1 cellular context compared by ENCODE assay signal in genomic region chr20:17641993-17642392, GRCh38.
TF ChIP-seq lines count a peak whose summit lies in the region.

No MANE protein-coding gene starts in this region.

TF ChIP-seq in HepG2, 621 proteins besides CTCF, POLR2A, EP300 and RAD21:
- TF ChIP-seq ADNP (CRISPR knock-in tag; IDR thresholded peaks at IDR 0.05) (no peak), SRSF1 (optimal IDR thresholded peaks at IDR 0.05; ENCODE audit: low read depth, low read length) (peak; percentile 40), FOXA3 (CRISPR knock-in tag; IDR thresholded peaks at IDR 0.05) (no peak), ZNF761 (CRISPR knock-in tag; conservative IDR thresholded peaks at IDR 0.05) (no peak), EED (CRISPR knock-in tag; IDR thresholded peaks at IDR 0.05) (0 out of 2 replicates have a peak, but pooled peaks have one; percentile 45), SMC3 (IDR thresholded peaks at IDR 0.05; ENCODE audit: low read length) (no peak), KAT8 (CRISPR knock-in tag; IDR thresholded peaks at IDR 0.05) (no peak), AGO1 (IDR thresholded peaks at IDR 0.05; ENCODE audit: low read depth, low read length, poor library complexity, severe bottlenecking) (no peak), BRD4 (CRISPR knock-in tag; IDR thresholded peaks at IDR 0.05) (0 out of 2 replicates have a peak, but pooled peaks have one; percentile 5), FOSL1 (CRISPR knock-in tag; IDR thresholded peaks at IDR 0.05; ENCODE audit: borderline replicate concordance) (no peak), ZNF337 (CRISPR knock-in tag; IDR thresholded peaks at IDR 0.05; ENCODE audit: borderline replicate concordance, low read depth) (no peak), RFXAP (CRISPR knock-in tag; IDR thresholded peaks at IDR 0.05; ENCODE audit: borderline replicate concordance) (0 out of 2 replicates have a peak, but pooled peaks have one; percentile 29), ZNF772 (CRISPR knock-in tag; IDR thresholded peaks at IDR 0.05) (0 out of 2 replicates have a peak, but pooled peaks have one; percentile 35), ZNF776 (CRISPR knock-in tag; IDR thresholded peaks at IDR 0.05) (peak; percentile 33; the same call in 1 of the 2 replicates), ISL2 (CRISPR knock-in tag; IDR thresholded peaks at IDR 0.05) (no peak), FIP1L1 (IDR thresholded peaks at IDR 0.05; ENCODE audit: borderline replicate concordance, insufficient read depth, low read depth, low read length) (no peak), MYC (CRISPR knock-in tag; IDR thresholded peaks at IDR 0.05; ENCODE audit: borderline replicate concordance) (0 out of 2 replicates have a peak, but pooled peaks have one; percentile 19), ZNF768 (CRISPR knock-in tag; IDR thresholded peaks at IDR 0.05) (peak; percentile 20; the same call in 1 of the 2 replicates), RORA (CRISPR knock-in tag; IDR thresholded peaks at IDR 0.05) (no peak), TBX2 (CRISPR knock-in tag; IDR thresholded peaks at IDR 0.05; ENCODE audit: borderline replicate concordance) (peak; percentile 55; the same call in 1 of the 2 replicates), ZFY (CRISPR knock-in tag; IDR thresholded peaks at IDR 0.05) (no peak; the same call in 1 of the 2 replicates), NFAT5 (CRISPR knock-in tag; IDR thresholded peaks at IDR 0.05) (0 out of 2 replicates have a peak, but pooled peaks have one; percentile 36), GATAD2A (CRISPR knock-in tag; IDR thresholded peaks at IDR 0.05) (no peak), ARNT2 (CRISPR knock-in tag; IDR thresholded peaks at IDR 0.05; ENCODE audit: low read depth) (no peak), ZMYM4 (CRISPR knock-in tag; IDR thresholded peaks at IDR 0.05) (no peak), KIAA2018 (CRISPR knock-in tag; IDR thresholded peaks at IDR 0.05; ENCODE audit: borderline replicate concordance) (no peak), ZSCAN22 (CRISPR knock-in tag; IDR thresholded peaks at IDR 0.05) (no peak), AGO2 (optimal IDR thresholded peaks at IDR 0.05; ENCODE audit: low read depth, low read length) (peak; percentile 80), FOXK1 (CRISPR knock-in tag; IDR thresholded peaks at IDR 0.05; ENCODE audit: borderline replicate concordance, low read depth) (no peak), SIX1 (CRISPR knock-in tag; IDR thresholded peaks at IDR 0.05; ENCODE audit: borderline replicate concordance) (no peak), NR0B2 (CRISPR knock-in tag; IDR thresholded peaks at IDR 0.05) (no peak), MYNN (CRISPR knock-in tag; IDR thresholded peaks at IDR 0.05; ENCODE audit: low read depth) (no peak)
- TF ChIP-seq, protein P1, sequence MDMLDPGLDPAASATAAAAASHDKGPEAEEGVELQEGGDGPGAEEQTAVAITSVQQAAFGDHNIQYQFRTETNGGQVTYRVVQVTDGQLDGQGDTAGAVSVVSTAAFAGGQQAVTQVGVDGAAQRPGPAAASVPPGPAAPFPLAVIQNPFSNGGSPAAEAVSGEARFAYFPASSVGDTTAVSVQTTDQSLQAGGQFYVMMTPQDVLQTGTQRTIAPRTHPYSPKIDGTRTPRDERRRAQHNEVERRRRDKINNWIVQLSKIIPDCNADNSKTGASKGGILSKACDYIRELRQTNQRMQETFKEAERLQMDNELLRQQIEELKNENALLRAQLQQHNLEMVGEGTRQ (IDR thresholded peaks at IDR 0.05; ENCODE audit: low read depth, low read length) = no peak
- TF ChIP-seq, protein P1 (CRISPR knock-in tag; IDR thresholded peaks at IDR 0.05; ENCODE audit: borderline replicate concordance) = no peak
- TF ChIP-seq, protein P2, sequence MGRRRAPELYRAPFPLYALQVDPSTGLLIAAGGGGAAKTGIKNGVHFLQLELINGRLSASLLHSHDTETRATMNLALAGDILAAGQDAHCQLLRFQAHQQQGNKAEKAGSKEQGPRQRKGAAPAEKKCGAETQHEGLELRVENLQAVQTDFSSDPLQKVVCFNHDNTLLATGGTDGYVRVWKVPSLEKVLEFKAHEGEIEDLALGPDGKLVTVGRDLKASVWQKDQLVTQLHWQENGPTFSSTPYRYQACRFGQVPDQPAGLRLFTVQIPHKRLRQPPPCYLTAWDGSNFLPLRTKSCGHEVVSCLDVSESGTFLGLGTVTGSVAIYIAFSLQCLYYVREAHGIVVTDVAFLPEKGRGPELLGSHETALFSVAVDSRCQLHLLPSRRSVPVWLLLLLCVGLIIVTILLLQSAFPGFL (CRISPR knock-in tag; IDR thresholded peaks at IDR 0.05) = no peak
- TF ChIP-seq, protein P3, sequence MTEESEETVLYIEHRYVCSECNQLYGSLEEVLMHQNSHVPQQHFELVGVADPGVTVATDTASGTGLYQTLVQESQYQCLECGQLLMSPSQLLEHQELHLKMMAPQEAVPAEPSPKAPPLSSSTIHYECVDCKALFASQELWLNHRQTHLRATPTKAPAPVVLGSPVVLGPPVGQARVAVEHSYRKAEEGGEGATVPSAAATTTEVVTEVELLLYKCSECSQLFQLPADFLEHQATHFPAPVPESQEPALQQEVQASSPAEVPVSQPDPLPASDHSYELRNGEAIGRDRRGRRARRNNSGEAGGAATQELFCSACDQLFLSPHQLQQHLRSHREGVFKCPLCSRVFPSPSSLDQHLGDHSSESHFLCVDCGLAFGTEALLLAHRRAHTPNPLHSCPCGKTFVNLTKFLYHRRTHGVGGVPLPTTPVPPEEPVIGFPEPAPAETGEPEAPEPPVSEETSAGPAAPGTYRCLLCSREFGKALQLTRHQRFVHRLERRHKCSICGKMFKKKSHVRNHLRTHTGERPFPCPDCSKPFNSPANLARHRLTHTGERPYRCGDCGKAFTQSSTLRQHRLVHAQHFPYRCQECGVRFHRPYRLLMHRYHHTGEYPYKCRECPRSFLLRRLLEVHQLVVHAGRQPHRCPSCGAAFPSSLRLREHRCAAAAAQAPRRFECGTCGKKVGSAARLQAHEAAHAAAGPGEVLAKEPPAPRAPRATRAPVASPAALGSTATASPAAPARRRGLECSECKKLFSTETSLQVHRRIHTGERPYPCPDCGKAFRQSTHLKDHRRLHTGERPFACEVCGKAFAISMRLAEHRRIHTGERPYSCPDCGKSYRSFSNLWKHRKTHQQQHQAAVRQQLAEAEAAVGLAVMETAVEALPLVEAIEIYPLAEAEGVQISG (CRISPR knock-in tag; IDR thresholded peaks at IDR 0.05) = peak; percentile 4; the same call in 1 of the 2 replicates
- TF ChIP-seq, protein P4, sequence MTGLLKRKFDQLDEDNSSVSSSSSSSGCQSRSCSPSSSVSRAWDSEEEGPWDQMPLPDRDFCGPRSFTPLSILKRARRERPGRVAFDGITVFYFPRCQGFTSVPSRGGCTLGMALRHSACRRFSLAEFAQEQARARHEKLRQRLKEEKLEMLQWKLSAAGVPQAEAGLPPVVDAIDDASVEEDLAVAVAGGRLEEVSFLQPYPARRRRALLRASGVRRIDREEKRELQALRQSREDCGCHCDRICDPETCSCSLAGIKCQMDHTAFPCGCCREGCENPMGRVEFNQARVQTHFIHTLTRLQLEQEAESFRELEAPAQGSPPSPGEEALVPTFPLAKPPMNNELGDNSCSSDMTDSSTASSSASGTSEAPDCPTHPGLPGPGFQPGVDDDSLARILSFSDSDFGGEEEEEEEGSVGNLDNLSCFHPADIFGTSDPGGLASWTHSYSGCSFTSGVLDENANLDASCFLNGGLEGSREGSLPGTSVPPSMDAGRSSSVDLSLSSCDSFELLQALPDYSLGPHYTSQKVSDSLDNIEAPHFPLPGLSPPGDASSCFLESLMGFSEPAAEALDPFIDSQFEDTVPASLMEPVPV (CRISPR knock-in tag; IDR thresholded peaks at IDR 0.05) = no peak
